In the genomic region with DNA sequence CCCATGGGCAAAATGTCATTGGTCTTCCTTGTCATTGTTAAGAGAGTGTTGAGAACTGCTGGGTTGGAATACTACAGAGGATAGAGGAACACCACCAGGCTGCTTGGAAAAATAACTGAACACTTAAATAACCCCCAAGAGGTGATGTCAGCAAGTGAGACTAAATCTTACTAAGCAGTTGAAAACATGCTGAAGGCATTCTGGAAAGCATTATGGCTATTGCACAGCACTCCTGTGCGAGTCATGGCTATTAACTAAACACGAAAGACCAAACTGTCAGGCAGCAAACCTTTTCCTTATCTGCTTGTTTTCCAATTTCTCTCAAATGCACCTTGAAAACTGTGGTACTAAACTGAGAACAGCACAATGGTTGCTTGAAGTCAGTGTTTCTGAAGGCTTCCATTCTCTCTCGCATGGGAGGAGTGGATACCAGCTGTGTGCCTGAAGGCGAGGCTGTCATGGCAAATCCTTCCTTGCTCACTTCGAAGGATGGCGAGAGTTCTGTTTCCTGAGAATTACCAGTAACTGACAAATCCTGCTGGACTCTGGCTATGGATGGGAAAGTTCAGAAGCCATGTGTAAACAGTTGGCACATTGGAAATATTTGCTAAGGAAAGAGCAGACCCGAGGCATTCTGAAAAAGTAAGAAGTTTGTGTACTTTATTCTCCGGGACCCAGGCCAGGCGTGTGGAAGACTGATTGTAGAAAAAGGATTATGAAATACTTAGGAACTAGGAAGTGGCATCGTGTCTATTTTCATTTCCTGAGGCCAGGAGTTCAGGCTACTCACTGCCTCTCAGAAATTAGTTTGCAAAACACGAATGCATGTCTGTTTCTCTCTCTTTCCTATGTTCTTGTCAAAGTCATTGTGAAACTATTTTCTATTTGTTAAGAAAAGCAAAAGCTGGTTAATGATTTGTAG, we compare ENCODE assay signal across 8 cellular contexts.
DNase-seq lines count a peak whose midpoint lies in the region; ATAC-seq and TF ChIP-seq lines count a peak whose summit lies in the region.

No MANE protein-coding gene starts in this region.

- H3K27me3 ChIP-seq in BLaER1 treated with 17β-estradiol and CSF1 and Interleukin-3, amounts not matched to agents 10 nM and 100 nM: no peaks in the 10 kb centered on the region
- H3K27me3 ChIP-seq in muscle layer of duodenum (ENCODE audit: low read depth, low read length): no peaks in the 10 kb centered on the region
- no peaks in the 10 kb centered on the region for H3K27me3 ChIP-seq in smooth muscle cell (ENCODE audit: low read depth)

- 0 out of 22 replicates have a peak overlapping the region, but pooled peaks of 1 of the 11 experiments have one; percentile 8 for H3K9ac ChIP-seq in BLaER1 treated with 17β-estradiol and CSF1 and Interleukin-3, amounts not matched to agents 10 nM and 100 nM
- no peak overlapping the region for H3K9ac ChIP-seq in smooth muscle cell (ENCODE audit: low read depth)

- H2AFZ ChIP-seq in smooth muscle cell (ENCODE audit: low read depth): no peak overlapping the region

- H4K20me1 ChIP-seq in BLaER1 treated with 17β-estradiol and CSF1 and Interleukin-3, amounts not matched to agents 10 nM and 100 nM: no peaks in the 10 kb centered on the region
- no peaks in the 10 kb centered on the region for H4K20me1 ChIP-seq in smooth muscle cell (ENCODE audit: low read depth)

- peak overlapping the region in 3 of 11 experiments; percentile 28 to 48 (median 38); a peak in 4 of 22 replicates for H3K27ac ChIP-seq in BLaER1 treated with 17β-estradiol and CSF1 and Interleukin-3, amounts not matched to agents 10 nM and 100 nM
- H3K27ac ChIP-seq in coronary artery: peak overlapping the region in 1 of 2 donors; percentile 58
- peak overlapping the region; percentile 2 for H3K27ac ChIP-seq in muscle layer of duodenum (ENCODE audit: low read length)
- no peak overlapping the region for H3K27ac ChIP-seq in smooth muscle cell (ENCODE audit: low read depth)

- H3K27me3 Mint-ChIP-seq in activated CD8-positive, alpha-beta memory T cell treated with anti-CD3 and anti-CD28 coated beads, Interleukin-2, amount 10 ng/mL, durations not matched to agents 7 days and 5 days: no peaks in the 10 kb centered on the region

- no peaks in the 10 kb centered on the region for H3K36me3 ChIP-seq in BLaER1 treated with 17β-estradiol and CSF1 and Interleukin-3, amounts not matched to agents 10 nM and 100 nM
- H3K36me3 ChIP-seq in muscle layer of duodenum (ENCODE audit: control insufficient read depth in 1 of 2, insufficient read depth in 2 of 2, low read length in 2 of 2) (no peaks in the 10 kb centered on the region), smooth muscle cell (ENCODE audit: low read depth) (no peaks in the 10 kb centered on the region)

- CTCF ChIA-PET in activated CD8-positive, alpha-beta memory T cell treated with anti-CD3 and anti-CD28 coated beads, Interleukin-2, amount 10 ng/mL, durations not matched to agents 7 days and 5 days (lab: Charles Lee): no interaction called here

- H3K36me3 Mint-ChIP-seq in activated CD8-positive, alpha-beta memory T cell treated with anti-CD3 and anti-CD28 coated beads, Interleukin-2, amount 10 ng/mL, durations not matched to agents 7 days and 5 days: no peaks in the 10 kb centered on the region

- no peaks in the 10 kb centered on the region for H3K79me2 ChIP-seq in smooth muscle cell (ENCODE audit: low read depth)

- WGBS in smooth muscle cell (ENCODE audit: low lambda C conversion rate): 60% methylated on average over 11 of the region's 11 CpGs

- no peak overlapping the region for H3K4me3 Mint-ChIP-seq in activated CD8-positive, alpha-beta memory T cell treated with anti-CD3 and anti-CD28 coated beads, Interleukin-2, amount 10 ng/mL, durations not matched to agents 7 days and 5 days

- DNase-seq in coronary artery (ENCODE audit: low spot score) (no peak), smooth muscle cell (lab: John Stamatoyannopoulos, UW; ENCODE audit: unreplicated experiment) (no peak)
- DNase-seq in activated CD8-positive, alpha-beta memory T cell treated with anti-CD3 and anti-CD28 coated beads, Interleukin-2, amount 10 ng/mL, durations not matched to agents 7 days and 5 days: no peak

- H3K4me1 ChIP-seq in BLaER1 treated with 17β-estradiol and CSF1 and Interleukin-3, amounts not matched to agents 10 nM and 100 nM: peaks cover 0 to 16% (median 6%) of the 10 kb centered on the region in 10 experiments; a peak in 10 of 20 replicates
- H3K4me1 ChIP-seq in muscle layer of duodenum (ENCODE audit: control insufficient read depth in 1 of 2, insufficient read depth in 2 of 2, low read length in 2 of 2) (no peaks in the 10 kb centered on the region), smooth muscle cell (ENCODE audit: low read depth) (no peaks in the 10 kb centered on the region)

- H3K4me2 ChIP-seq in BLaER1 treated with 17β-estradiol and CSF1 and Interleukin-3, amounts not matched to agents 10 nM and 100 nM: peak overlapping the region in 6 of 11 experiments; percentile 7 to 65 (median 54); a peak in 10 of 22 replicates
- no peak overlapping the region for H3K4me2 ChIP-seq in smooth muscle cell

- H3K4me3 ChIP-seq in BLaER1 treated with 17β-estradiol and CSF1 and Interleukin-3, amounts not matched to agents 10 nM and 100 nM: no peak overlapping the region
- H3K4me3 ChIP-seq in coronary artery: peak overlapping the region; percentile 26
- H3K4me3 ChIP-seq in muscle layer of duodenum (ENCODE audit: low read depth in 1 of 2, low read length in 2 of 2): no peak overlapping the region
- H3K4me3 ChIP-seq in smooth muscle cell: no peak overlapping the region

- ATAC-seq in HG03460 (IDR thresholded peaks at IDR 0.05; ENCODE audit: unreplicated experiment) (peak; percentile 87), GM21367 (IDR thresholded peaks at IDR 0.05; ENCODE audit: unreplicated experiment) (no peak), HG03108 (IDR thresholded peaks at IDR 0.05; ENCODE audit: unreplicated experiment) (no peak)
- no peak for ATAC-seq in activated CD8-positive, alpha-beta memory T cell treated with anti-CD3 and anti-CD28 coated beads, Interleukin-2, amount 10 ng/mL, durations not matched to agents 7 days and 5 days

- H3K27ac Mint-ChIP-seq in activated CD8-positive, alpha-beta memory T cell treated with anti-CD3 and anti-CD28 coated beads, Interleukin-2, amount 10 ng/mL, durations not matched to agents 7 days and 5 days: no peak overlapping the region

- H3K9me3 Mint-ChIP-seq in activated CD8-positive, alpha-beta memory T cell treated with anti-CD3 and anti-CD28 coated beads, Interleukin-2, amount 10 ng/mL, durations not matched to agents 7 days and 5 days (ENCODE audit: low read depth): no peaks in the 10 kb centered on the region

- no peaks in the 10 kb centered on the region for H3F3A ChIP-seq in smooth muscle cell (ENCODE audit: low read depth)

- H3K9me3 ChIP-seq in BLaER1 treated with 17β-estradiol and CSF1 and Interleukin-3, amounts not matched to agents 10 nM and 100 nM (replicated peaks in 1 of 11): 0 out of 22 replicates have a peak, but pooled peaks cover 0 to 6% (median 0%) of the 10 kb centered on the region in 11 experiments
- H3K9me3 ChIP-seq in muscle layer of duodenum (ENCODE audit: control insufficient read depth in 1 of 2, low read length in 2 of 2) (no peaks in the 10 kb centered on the region), smooth muscle cell (replicated peaks; ENCODE audit: low read depth) (peaks cover 10% of the 10 kb centered on the region)

- H3K4me1 Mint-ChIP-seq in activated CD8-positive, alpha-beta memory T cell treated with anti-CD3 and anti-CD28 coated beads, Interleukin-2, amount 10 ng/mL, durations not matched to agents 7 days and 5 days: no peaks in the 10 kb centered on the region

- no peak for TF ChIP-seq CTCF in coronary artery (IDR thresholded peaks at IDR 0.05)
- TF ChIP-seq CTCF in smooth muscle cell (IDR thresholded peaks at IDR 0.05; ENCODE audit: borderline replicate concordance, insufficient read depth, poor library complexity, severe bottlenecking): no peak
